9 cellular contexts compared by ENCODE assay signal in the genomic region with DNA sequence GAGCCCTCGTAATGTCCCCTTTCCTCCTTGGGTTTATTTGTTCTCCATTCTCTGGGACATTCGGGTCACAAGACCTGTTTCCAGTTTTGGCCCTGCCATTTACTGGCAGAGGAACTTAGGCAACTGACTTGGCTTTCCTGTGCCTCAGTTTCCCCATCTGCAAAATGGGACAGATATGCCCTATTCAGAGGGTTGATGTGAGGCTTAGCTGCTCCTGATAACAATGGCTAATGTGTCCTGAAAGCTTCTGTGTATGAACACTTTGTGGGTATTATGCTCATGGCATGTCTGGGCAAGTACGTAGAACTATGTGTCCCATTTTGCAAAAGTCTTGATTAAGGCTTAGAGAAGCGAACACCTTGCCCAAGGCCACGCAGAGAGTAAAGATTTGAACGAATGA. TPM values are rescaled to one million over a fixed set of nuclear protein-coding genes. Genes with fewer than 3 reads are reported as not detected.
DNase-seq lines count a peak whose midpoint lies in the region; ATAC-seq and TF ChIP-seq lines count a peak whose summit lies in the region.
"Had no signal": no experiment of that assay in that cellular context is flagged by ENCODE, and none has a peak within 500 bp of the region (broad histone marks: within the 10 kb centered on the region; RNA-seq: fewer than 3 reads in every experiment).

No MANE protein-coding gene starts in this region.

- H3K36me3 ChIP-seq in heart right ventricle: peaks cover 0 to 22% (median 0%) of the 10 kb centered on the region in 9 donors
- H3K36me3 ChIP-seq in body of pancreas (replicated peaks in 1 of 2; ENCODE audit: insufficient read depth in 1 of 2, low read depth in 2 of 2): peaks cover 0 to 4% of the 10 kb centered on the region in 2 donors
- H3K36me3 ChIP-seq in mesenchymal stem cell (ENCODE audit: control insufficient read depth in 1 of 2, insufficient read depth in 2 of 2, low read depth in 1 of 2, low read length in 2 of 2): peaks cover 12 to 32% of the 10 kb centered on the region in 2 experiments
- H3K36me3 ChIP-seq in upper lobe of right lung: peaks cover 12% of the 10 kb centered on the region

- WGBS in heart right ventricle, 2 donors: 69 to 86% methylated on average over 6 of the region's 6 CpGs
- 35 to 42% methylated on average over 6 of the region's 6 CpGs for whole genome bisulfite sequencing in body of pancreas, 2 donors
- WGBS in mesenchymal stem cell: 97% methylated on average over 6 of the region's 6 CpGs

- H3K9me3 ChIP-seq in heart right ventricle (no peaks in the 10 kb centered on the region), body of pancreas (no peaks in the 10 kb centered on the region), mesenchymal stem cell (ENCODE audit: control insufficient read depth, low read length) (no peaks in the 10 kb centered on the region), upper lobe of right lung (no peaks in the 10 kb centered on the region)

- no peak overlapping the region for H2BK5ac ChIP-seq in mesenchymal stem cell (ENCODE audit: low read depth, low read length, poor library complexity, severe bottlenecking)

- no peak overlapping the region for H3K18ac ChIP-seq in mesenchymal stem cell (ENCODE audit: low read depth in 1 of 2, low read length in 2 of 2)

- no peak overlapping the region for H2AFZ ChIP-seq in mesenchymal stem cell (ENCODE audit: low read depth, low read length)

- no peak for ATAC-seq in heart right ventricle
- ATAC-seq in left ventricle myocardium superior: no peak
- ATAC-seq in body of pancreas: no peak
- no peak for ATAC-seq in upper lobe of right lung
- no peak for ATAC-seq in HG03039 (IDR thresholded peaks at IDR 0.05; ENCODE audit: unreplicated experiment)

- DNase-seq in heart right ventricle (no peak), left ventricle myocardium superior (no peak), body of pancreas (no peak), mesenchymal stem cell (no peak), upper lobe of right lung (no peak), cerebellar cortex (ENCODE audit: low spot score) (no peak), HEK293T (ENCODE audit: extremely low spot score) (no peak)
- DNase-seq: NCI-H1930 had no signal

- H4K8ac ChIP-seq in mesenchymal stem cell (ENCODE audit: low read length): peak overlapping the region; percentile 5

- H3K4me2 ChIP-seq in mesenchymal stem cell (ENCODE audit: low read length, poor library complexity, severe bottlenecking): peak overlapping the region; percentile 86

- H2BK12ac ChIP-seq in mesenchymal stem cell (ENCODE audit: low read length in 2 of 2): peak overlapping the region in 1 of 2 experiments; percentile 21

- intact Hi-C loops in heart right ventricle (cut with DNase I): loop anchor here in 1 of 10 donors (10.0 kb wide), 1 partner anchor 86 kb away; no protein-coding TSS in a partner anchor
- intact Hi-C loops in left ventricle myocardium superior (cut with micrococcal nuclease): loop anchor here (10.0 kb wide), 1 partner anchor 86 kb away; no protein-coding TSS in a partner anchor
- intact Hi-C loops in body of pancreas (cut with DNase I): no loop called here
- intact Hi-C loops in upper lobe of right lung (cut with DNase I): no loop called here

- POLR2A ChIA-PET in HEK293T (lab: Yijun Ruan, JAX): interaction anchor here (1.4 kb wide), 1 partner anchor 24 kb away, joined by 3 read pairs; the partner anchor contains the start of gene ZNF784

- H3K4me1 ChIP-seq in heart right ventricle (peaks cover 4 to 37% (median 27%) of the 10 kb centered on the region in 9 donors), body of pancreas (peaks cover 29% of the 10 kb centered on the region), mesenchymal stem cell (ENCODE audit: control insufficient read depth, insufficient read depth, low read depth, low read length) (peaks cover 17% of the 10 kb centered on the region), upper lobe of right lung (peaks cover 19% of the 10 kb centered on the region)

- TF ChIP-seq CTCF in heart right ventricle (IDR thresholded peaks at IDR 0.05) (no peak), body of pancreas (IDR thresholded peaks at IDR 0.05) (no peak), upper lobe of right lung (IDR thresholded peaks at IDR 0.05) (no peak)

- peaks cover 38% of the 10 kb centered on the region for H3K79me1 ChIP-seq in mesenchymal stem cell (replicated peaks; ENCODE audit: low read length, poor library complexity, severe bottlenecking)

- H3K4me3 ChIP-seq in heart right ventricle (peak overlapping the region in 9 of 10 donors; percentile 54 to 94 (median 75)), body of pancreas (peak overlapping the region; percentile 47 to 55), mesenchymal stem cell (ENCODE audit: insufficient read depth in 1 of 2, low read depth in 1 of 2, low read length in 2 of 2) (peak overlapping the region in 1 of 2 experiments; percentile 87), upper lobe of right lung (peak overlapping the region; percentile 92)

- H3K27ac ChIP-seq in heart right ventricle (peak overlapping the region in 9 of 10 donors; percentile 97 to 100 (median 98)), body of pancreas (peak overlapping the region; percentile 90 to 98 (median 94)), mesenchymal stem cell (ENCODE audit: low read length, poor library complexity, severe bottlenecking) (peak overlapping the region; percentile 41), upper lobe of right lung (peak overlapping the region; percentile 96)

- H3K9ac ChIP-seq in mesenchymal stem cell (ENCODE audit: low read length): peak overlapping the region; percentile 84

- peak in 1 of 3 donors; percentile 14 for TF ChIP-seq POLR2A in body of pancreas (IDR thresholded peaks at IDR 0.05)

- no peak overlapping the region for H2BK120ac ChIP-seq in mesenchymal stem cell (ENCODE audit: low read depth, low read length)

- H2AK5ac ChIP-seq in mesenchymal stem cell (ENCODE audit: low read length, severe bottlenecking): peak overlapping the region; percentile 11

- H3K4ac ChIP-seq in mesenchymal stem cell (ENCODE audit: low read depth in 1 of 2, low read length in 2 of 2): peak overlapping the region; percentile 37 to 99

- CTCF ChIA-PET in HEK293T (lab: Yijun Ruan, JAX): interaction anchor here (0.6 kb wide), 1 partner anchor 15 kb away, joined by 3 read pairs; no protein-coding TSS in a partner anchor

- H4K91ac ChIP-seq in mesenchymal stem cell (ENCODE audit: low read length): peak overlapping the region; percentile 44

- peak overlapping the region; percentile 70 for H2BK15ac ChIP-seq in mesenchymal stem cell (ENCODE audit: low read depth, poor library complexity, severe bottlenecking)

- no peak overlapping the region for H3K14ac ChIP-seq in mesenchymal stem cell (ENCODE audit: low read length in 2 of 2)

- H3K23ac ChIP-seq in mesenchymal stem cell (ENCODE audit: low read length in 2 of 2): peak overlapping the region in 1 of 2 experiments; percentile 34

- H3K27me3 ChIP-seq in heart right ventricle: no peaks in the 10 kb centered on the region
- H3K27me3 ChIP-seq in body of pancreas: no peaks in the 10 kb centered on the region
- H3K27me3 ChIP-seq in mesenchymal stem cell (ENCODE audit: control insufficient read depth in 1 of 2, insufficient read depth in 1 of 2, low read length in 2 of 2): no peaks in the 10 kb centered on the region
- H3K27me3 ChIP-seq in upper lobe of right lung: no peaks in the 10 kb centered on the region

TF ChIP-seq in HEK293T, 16 proteins besides CTCF, POLR2A, EP300 and RAD21:
- TF ChIP-seq HDGF (IDR thresholded peaks at IDR 0.05; ENCODE audit: borderline replicate concordance): no peak
- TF ChIP-seq FOXK2 (IDR thresholded peaks at IDR 0.05): no peak
- TF ChIP-seq ARNT (IDR thresholded peaks at IDR 0.05): no peak
- no peak for TF ChIP-seq BHLHE40 (IDR thresholded peaks at IDR 0.05; ENCODE audit: borderline replicate concordance)
- no peak for TF ChIP-seq LEF1 (IDR thresholded peaks at IDR 0.05; ENCODE audit: borderline replicate concordance)

RNA-seq across cellular contexts. Expression of gene ZNF524, which starts 1.0 kb away (rescaled TPM):
- total RNA-seq in heart right ventricle (10 to 100 TPM in 8 of 10 donors, 1 to 10 TPM in 2; 7.9 to 22.0 (median 12.9) TPM), left ventricle myocardium superior (17.0 TPM), body of pancreas (10 to 100 TPM; 29.7 to 45.4 TPM), upper lobe of right lung (28.6 TPM)
- polyA plus RNA-seq in heart right ventricle: 10 to 100 TPM; 34.9 to 39.4 TPM
- polyA plus RNA-seq in mesenchymal stem cell (2013, experiment 1 of 2): 8.4 TPM
- 9.2 TPM for polyA plus RNA-seq in mesenchymal stem cell (2013, experiment 2 of 2)

RNA-seq across cellular contexts. Expression of gene FIZ1, which starts 1.8 kb away (rescaled TPM):
- 10 to 100 TPM; 11.6 to 18.8 (median 13.5) TPM for total RNA-seq in heart right ventricle
- 10 to 100 TPM in 1 of 2 donors, 1 to 10 TPM in 1; 9.3 to 16.5 TPM for polyA plus RNA-seq in heart right ventricle
- 16.3 TPM for total RNA-seq in left ventricle myocardium superior
- 10 to 100 TPM in 1 of 2 donors, 1 to 10 TPM in 1; 5.7 to 13.5 TPM for total RNA-seq in body of pancreas
- polyA plus RNA-seq in mesenchymal stem cell (2013, experiment 1 of 2): 8.5 TPM
- 8.9 TPM for polyA plus RNA-seq in mesenchymal stem cell (2013, experiment 2 of 2)
- 14.9 TPM for total RNA-seq in upper lobe of right lung

RNA-seq across cellular contexts. Expression of gene ZNF865, which starts 4.3 kb away (rescaled TPM):
- total RNA-seq in heart right ventricle (10 to 100 TPM; 11.8 to 20.0 (median 13.5) TPM), left ventricle myocardium superior (21.8 TPM), body of pancreas (10 to 100 TPM in 1 of 2 donors, 1 to 10 TPM in 1; 6.5 to 14.8 TPM), upper lobe of right lung (18.4 TPM)
- 10 to 100 TPM; 13.9 to 26.5 TPM for polyA plus RNA-seq in heart right ventricle
- polyA plus RNA-seq in mesenchymal stem cell (2013, experiment 1 of 2): 9.1 TPM
- 8.8 TPM for polyA plus RNA-seq in mesenchymal stem cell (2013, experiment 2 of 2)

RNA-seq across cellular contexts. Expression of gene ZNF579, which starts 20.5 kb away (rescaled TPM):
- total RNA-seq in heart right ventricle (10 to 100 TPM in 4 of 10 donors, 1 to 10 TPM in 6; 7.1 to 16.9 (median 9.6) TPM), left ventricle myocardium superior (14.7 TPM), body of pancreas (1 to 10 TPM; 3.3 to 6.2 TPM), upper lobe of right lung (15.7 TPM)
- polyA plus RNA-seq in heart right ventricle: 10 to 100 TPM; 13.1 to 23.8 TPM
- 25.8 TPM for polyA plus RNA-seq in mesenchymal stem cell (2013, experiment 1 of 2)
- 25.7 TPM for polyA plus RNA-seq in mesenchymal stem cell (2013, experiment 2 of 2)

RNA-seq across cellular contexts. Expression of gene ZNF784, which starts 23.2 kb away (rescaled TPM):
- 10 to 100 TPM in 8 of 10 donors, 1 to 10 TPM in 2; 8.9 to 16.4 (median 12.2) TPM for total RNA-seq in heart right ventricle
- polyA plus RNA-seq in heart right ventricle: 1 to 10 TPM; 6.4 to 9.9 TPM
- 13.4 TPM for total RNA-seq in left ventricle myocardium superior
- 1 to 10 TPM; 6.9 to 9.6 TPM for total RNA-seq in body of pancreas
- 2.4 TPM for polyA plus RNA-seq in mesenchymal stem cell (2013, experiment 1 of 2)
- 2.5 TPM for polyA plus RNA-seq in mesenchymal stem cell (2013, experiment 2 of 2)
- 9.7 TPM for total RNA-seq in upper lobe of right lung

Comparison
In these comparisons a context has a peak if more than half of its experiments do, and no peak if none do; other contexts are left out.
1. H3K27ac ChIP-seq: peak in every context shown above with its lines; median percentile 98 in heart right ventricle; 96 in upper lobe of right lung; 94 in body of pancreas; 41 in mesenchymal stem cell.